Comparison of ENCODE assay signal across 1 cellular context in the genomic region with DNA sequence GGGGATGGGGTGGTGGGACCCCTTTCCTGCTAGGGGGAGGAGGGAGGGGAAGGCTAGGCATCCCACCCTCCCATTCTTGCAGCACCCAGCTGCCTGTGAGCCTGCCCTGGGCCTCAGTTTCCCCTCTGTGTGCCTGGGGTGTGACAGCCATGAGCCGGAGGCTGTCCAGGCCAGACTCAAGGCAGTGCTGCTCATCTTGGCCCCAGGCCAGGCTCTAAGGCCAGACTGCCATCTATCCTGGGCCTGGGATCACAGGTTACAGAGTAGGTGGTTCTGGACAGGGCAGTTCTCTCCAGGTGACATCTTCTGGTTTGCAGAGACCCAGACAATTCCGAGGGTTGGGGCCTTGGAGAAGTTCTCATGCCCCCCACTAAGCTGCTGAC.
A peak's percentile ranks its signal among the peaks of the same experiment; 100 is the strongest.
TF ChIP-seq lines count a peak whose summit lies in the region.

No MANE protein-coding gene starts in this region.

TF ChIP-seq in K562, 482 proteins besides CTCF, POLR2A, EP300 and RAD21 (continues in another document):
- TF ChIP-seq, protein P1, sequence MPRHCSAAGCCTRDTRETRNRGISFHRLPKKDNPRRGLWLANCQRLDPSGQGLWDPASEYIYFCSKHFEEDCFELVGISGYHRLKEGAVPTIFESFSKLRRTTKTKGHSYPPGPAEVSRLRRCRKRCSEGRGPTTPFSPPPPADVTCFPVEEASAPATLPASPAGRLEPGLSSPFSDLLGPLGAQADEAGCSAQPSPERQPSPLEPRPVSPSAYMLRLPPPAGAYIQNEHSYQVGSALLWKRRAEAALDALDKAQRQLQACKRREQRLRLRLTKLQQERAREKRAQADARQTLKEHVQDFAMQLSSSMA (CRISPR knock-in tag; IDR thresholded peaks at IDR 0.05): no peak
- TF ChIP-seq PCBP2 (IDR thresholded peaks at IDR 0.05; ENCODE audit: low read depth, low read length, poor library complexity, severe bottlenecking) (no peak), LCOR (CRISPR knock-in tag; IDR thresholded peaks at IDR 0.05) (no peak), ARNT (IDR thresholded peaks at IDR 0.05) (no peak), ZC3H8 (IDR thresholded peaks at IDR 0.05) (no peak), FOXP1 (CRISPR knock-in tag; IDR thresholded peaks at IDR 0.05) (peak; percentile 37; the same call in 1 of the 2 replicates), BCL6 (CRISPR knock-in tag; IDR thresholded peaks at IDR 0.05) (no peak), SMARCA4 (IDR thresholded peaks at IDR 0.05) (no peak), MTA3 (IDR thresholded peaks at IDR 0.05; ENCODE audit: borderline replicate concordance) (no peak), ZNF324 (CRISPR knock-in tag; IDR thresholded peaks at IDR 0.05) (no peak), NFE2 (IDR thresholded peaks at IDR 0.05; ENCODE audit: low read depth) (no peak), SRF (CRISPR knock-in tag; IDR thresholded peaks at IDR 0.05) (no peak), ILF3 (IDR thresholded peaks at IDR 0.05; ENCODE audit: borderline replicate concordance) (no peak), ERF (CRISPR knock-in tag; IDR thresholded peaks at IDR 0.05) (no peak), TAF15 (IDR thresholded peaks at IDR 0.05; ENCODE audit: low read depth, low read length) (no peak), NCOA6 (IDR thresholded peaks at IDR 0.05) (no peak), ZNF75A (CRISPR knock-in tag; IDR thresholded peaks at IDR 0.05) (no peak), PML (IDR thresholded peaks at IDR 0.05; ENCODE audit: low read length) (no peak), KAT7 (CRISPR knock-in tag; IDR thresholded peaks at IDR 0.05; ENCODE audit: borderline replicate concordance) (0 out of 2 replicates have a peak, but pooled peaks have one; percentile 70), ZNF316 (IDR thresholded peaks at IDR 0.05) (no peak), NELFE (IDR thresholded peaks at IDR 0.05; ENCODE audit: insufficient read depth, insufficient read length) (no peak), MIER1 (IDR thresholded peaks at IDR 0.05; ENCODE audit: low read depth) (no peak)
- TF ChIP-seq, protein P2, sequence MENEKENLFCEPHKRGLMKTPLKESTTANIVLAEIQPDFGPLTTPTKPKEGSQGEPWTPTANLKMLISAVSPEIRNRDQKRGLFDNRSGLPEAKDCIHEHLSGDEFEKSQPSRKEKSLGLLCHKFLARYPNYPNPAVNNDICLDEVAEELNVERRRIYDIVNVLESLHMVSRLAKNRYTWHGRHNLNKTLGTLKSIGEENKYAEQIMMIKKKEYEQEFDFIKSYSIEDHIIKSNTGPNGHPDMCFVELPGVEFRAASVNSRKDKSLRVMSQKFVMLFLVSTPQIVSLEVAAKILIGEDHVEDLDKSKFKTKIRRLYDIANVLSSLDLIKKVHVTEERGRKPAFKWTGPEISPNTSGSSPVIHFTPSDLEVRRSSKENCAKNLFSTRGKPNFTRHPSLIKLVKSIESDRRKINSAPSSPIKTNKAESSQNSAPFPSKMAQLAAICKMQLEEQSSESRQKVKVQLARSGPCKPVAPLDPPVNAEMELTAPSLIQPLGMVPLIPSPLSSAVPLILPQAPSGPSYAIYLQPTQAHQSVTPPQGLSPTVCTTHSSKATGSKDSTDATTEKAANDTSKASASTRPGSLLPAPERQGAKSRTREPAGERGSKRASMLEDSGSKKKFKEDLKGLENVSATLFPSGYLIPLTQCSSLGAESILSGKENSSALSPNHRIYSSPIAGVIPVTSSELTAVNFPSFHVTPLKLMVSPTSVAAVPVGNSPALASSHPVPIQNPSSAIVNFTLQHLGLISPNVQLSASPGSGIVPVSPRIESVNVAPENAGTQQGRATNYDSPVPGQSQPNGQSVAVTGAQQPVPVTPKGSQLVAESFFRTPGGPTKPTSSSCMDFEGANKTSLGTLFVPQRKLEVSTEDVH (IDR thresholded peaks at IDR 0.05; ENCODE audit: low read depth, partially characterized antibody): no peak
- TF ChIP-seq, protein P3, sequence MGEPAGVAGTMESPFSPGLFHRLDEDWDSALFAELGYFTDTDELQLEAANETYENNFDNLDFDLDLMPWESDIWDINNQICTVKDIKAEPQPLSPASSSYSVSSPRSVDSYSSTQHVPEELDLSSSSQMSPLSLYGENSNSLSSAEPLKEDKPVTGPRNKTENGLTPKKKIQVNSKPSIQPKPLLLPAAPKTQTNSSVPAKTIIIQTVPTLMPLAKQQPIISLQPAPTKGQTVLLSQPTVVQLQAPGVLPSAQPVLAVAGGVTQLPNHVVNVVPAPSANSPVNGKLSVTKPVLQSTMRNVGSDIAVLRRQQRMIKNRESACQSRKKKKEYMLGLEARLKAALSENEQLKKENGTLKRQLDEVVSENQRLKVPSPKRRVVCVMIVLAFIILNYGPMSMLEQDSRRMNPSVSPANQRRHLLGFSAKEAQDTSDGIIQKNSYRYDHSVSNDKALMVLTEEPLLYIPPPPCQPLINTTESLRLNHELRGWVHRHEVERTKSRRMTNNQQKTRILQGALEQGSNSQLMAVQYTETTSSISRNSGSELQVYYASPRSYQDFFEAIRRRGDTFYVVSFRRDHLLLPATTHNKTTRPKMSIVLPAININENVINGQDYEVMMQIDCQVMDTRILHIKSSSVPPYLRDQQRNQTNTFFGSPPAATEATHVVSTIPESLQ (CRISPR knock-in tag; IDR thresholded peaks at IDR 0.05): no peak
- TF ChIP-seq, protein P4, sequence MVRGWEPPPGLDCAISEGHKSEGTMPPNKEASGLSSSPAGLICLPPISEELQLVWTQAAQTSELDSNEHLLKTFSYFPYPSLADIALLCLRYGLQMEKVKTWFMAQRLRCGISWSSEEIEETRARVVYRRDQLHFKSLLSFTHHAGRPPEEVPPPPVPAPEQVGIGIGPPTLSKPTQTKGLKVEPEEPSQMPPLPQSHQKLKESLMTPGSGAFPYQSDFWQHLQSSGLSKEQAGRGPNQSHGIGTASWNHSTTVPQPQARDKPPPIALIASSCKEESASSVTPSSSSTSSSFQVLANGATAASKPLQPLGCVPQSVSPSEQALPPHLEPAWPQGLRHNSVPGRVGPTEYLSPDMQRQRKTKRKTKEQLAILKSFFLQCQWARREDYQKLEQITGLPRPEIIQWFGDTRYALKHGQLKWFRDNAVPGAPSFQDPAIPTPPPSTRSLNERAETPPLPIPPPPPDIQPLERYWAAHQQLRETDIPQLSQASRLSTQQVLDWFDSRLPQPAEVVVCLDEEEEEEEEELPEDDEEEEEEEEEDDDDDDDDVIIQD (CRISPR knock-in tag; IDR thresholded peaks at IDR 0.05): no peak
- TF ChIP-seq, protein P5, sequence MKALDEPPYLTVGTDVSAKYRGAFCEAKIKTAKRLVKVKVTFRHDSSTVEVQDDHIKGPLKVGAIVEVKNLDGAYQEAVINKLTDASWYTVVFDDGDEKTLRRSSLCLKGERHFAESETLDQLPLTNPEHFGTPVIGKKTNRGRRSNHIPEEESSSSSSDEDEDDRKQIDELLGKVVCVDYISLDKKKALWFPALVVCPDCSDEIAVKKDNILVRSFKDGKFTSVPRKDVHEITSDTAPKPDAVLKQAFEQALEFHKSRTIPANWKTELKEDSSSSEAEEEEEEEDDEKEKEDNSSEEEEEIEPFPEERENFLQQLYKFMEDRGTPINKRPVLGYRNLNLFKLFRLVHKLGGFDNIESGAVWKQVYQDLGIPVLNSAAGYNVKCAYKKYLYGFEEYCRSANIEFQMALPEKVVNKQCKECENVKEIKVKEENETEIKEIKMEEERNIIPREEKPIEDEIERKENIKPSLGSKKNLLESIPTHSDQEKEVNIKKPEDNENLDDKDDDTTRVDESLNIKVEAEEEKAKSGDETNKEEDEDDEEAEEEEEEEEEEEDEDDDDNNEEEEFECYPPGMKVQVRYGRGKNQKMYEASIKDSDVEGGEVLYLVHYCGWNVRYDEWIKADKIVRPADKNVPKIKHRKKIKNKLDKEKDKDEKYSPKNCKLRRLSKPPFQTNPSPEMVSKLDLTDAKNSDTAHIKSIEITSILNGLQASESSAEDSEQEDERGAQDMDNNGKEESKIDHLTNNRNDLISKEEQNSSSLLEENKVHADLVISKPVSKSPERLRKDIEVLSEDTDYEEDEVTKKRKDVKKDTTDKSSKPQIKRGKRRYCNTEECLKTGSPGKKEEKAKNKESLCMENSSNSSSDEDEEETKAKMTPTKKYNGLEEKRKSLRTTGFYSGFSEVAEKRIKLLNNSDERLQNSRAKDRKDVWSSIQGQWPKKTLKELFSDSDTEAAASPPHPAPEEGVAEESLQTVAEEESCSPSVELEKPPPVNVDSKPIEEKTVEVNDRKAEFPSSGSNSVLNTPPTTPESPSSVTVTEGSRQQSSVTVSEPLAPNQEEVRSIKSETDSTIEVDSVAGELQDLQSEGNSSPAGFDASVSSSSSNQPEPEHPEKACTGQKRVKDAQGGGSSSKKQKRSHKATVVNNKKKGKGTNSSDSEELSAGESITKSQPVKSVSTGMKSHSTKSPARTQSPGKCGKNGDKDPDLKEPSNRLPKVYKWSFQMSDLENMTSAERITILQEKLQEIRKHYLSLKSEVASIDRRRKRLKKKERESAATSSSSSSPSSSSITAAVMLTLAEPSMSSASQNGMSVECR (CRISPR knock-in tag; IDR thresholded peaks at IDR 0.05): no peak
- TF ChIP-seq, protein P6, sequence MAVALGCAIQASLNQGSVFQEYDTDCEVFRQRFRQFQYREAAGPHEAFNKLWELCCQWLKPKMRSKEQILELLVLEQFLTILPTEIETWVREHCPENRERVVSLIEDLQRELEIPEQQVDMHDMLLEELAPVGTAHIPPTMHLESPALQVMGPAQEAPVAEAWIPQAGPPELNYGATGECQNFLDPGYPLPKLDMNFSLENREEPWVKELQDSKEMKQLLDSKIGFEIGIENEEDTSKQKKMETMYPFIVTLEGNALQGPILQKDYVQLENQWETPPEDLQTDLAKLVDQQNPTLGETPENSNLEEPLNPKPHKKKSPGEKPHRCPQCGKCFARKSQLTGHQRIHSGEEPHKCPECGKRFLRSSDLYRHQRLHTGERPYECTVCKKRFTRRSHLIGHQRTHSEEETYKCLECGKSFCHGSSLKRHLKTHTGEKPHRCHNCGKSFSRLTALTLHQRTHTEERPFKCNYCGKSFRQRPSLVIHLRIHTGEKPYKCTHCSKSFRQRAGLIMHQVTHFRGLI (CRISPR knock-in tag; IDR thresholded peaks at IDR 0.05): no peak
- TF ChIP-seq, protein P7, sequence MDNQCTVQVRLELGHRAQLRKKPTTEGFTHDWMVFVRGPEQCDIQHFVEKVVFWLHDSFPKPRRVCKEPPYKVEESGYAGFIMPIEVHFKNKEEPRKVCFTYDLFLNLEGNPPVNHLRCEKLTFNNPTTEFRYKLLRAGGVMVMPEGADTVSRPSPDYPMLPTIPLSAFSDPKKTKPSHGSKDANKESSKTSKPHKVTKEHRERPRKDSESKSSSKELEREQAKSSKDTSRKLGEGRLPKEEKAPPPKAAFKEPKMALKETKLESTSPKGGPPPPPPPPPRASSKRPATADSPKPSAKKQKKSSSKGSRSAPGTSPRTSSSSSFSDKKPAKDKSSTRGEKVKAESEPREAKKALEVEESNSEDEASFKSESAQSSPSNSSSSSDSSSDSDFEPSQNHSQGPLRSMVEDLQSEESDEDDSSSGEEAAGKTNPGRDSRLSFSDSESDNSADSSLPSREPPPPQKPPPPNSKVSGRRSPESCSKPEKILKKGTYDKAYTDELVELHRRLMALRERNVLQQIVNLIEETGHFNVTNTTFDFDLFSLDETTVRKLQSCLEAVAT (IDR thresholded peaks at IDR 0.05): no peak
- TF ChIP-seq, protein P8, sequence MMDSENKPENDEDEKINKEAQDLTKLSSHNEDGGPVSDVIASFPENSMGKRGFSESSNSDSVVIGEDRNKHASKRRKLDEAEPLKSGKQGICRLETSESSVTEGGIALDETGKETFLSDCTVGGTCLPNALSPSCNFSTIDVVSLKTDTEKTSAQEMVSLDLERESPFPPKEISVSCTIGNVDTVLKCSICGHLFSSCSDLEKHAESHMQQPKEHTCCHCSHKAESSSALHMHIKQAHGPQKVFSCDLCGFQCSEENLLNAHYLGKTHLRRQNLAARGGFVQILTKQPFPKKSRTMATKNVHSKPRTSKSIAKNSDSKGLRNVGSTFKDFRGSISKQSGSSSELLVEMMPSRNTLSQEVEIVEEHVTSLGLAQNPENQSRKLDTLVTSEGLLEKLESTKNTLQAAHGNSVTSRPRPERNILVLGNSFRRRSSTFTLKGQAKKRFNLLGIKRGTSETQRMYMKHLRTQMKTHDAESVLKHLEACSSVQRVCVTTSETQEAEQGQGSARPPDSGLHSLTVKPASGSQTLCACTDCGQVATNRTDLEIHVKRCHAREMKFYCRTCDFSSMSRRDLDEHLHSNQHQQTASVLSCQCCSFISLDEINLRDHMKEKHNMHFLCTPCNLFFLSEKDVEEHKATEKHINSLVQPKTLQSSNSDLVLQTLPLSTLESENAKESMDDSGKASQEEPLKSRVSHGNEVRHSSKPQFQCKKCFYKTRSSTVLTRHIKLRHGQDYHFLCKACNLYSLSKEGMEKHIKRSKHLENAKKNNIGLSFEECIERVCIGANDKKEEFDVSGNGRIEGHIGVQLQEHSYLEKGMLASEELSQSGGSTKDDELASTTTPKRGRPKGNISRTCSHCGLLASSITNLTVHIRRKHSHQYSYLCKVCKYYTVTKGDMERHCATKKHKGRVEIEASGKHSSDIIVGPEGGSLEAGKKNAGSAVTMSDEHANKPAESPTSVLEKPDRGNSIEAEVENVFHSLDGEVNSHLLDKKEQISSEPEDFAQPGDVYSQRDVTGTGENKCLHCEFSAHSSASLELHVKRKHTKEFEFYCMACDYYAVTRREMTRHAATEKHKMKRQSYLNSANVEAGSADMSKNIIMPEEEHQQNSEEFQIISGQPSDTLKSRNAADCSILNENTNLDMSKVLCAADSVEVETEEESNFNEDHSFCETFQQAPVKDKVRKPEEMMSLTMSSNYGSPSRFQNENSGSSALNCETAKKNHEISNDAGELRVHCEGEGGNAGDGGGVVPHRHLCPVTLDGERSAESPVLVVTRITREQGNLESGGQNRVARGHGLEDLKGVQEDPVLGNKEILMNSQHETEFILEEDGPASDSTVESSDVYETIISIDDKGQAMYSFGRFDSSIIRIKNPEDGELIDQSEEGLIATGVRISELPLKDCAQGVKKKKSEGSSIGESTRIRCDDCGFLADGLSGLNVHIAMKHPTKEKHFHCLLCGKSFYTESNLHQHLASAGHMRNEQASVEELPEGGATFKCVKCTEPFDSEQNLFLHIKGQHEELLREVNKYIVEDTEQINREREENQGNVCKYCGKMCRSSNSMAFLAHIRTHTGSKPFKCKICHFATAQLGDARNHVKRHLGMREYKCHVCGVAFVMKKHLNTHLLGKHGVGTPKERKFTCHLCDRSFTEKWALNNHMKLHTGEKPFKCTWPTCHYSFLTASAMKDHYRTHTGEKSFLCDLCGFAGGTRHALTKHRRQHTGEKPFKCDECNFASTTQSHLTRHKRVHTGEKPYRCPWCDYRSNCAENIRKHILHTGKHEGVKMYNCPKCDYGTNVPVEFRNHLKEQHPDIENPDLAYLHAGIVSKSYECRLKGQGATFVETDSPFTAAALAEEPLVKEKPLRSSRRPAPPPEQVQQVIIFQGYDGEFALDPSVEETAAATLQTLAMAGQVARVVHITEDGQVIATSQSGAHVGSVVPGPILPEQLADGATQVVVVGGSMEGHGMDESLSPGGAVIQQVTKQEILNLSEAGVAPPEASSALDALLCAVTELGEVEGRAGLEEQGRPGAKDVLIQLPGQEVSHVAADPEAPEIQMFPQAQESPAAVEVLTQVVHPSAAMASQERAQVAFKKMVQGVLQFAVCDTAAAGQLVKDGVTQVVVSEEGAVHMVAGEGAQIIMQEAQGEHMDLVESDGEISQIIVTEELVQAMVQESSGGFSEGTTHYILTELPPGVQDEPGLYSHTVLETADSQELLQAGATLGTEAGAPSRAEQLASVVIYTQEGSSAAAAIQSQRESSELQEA (IDR thresholded peaks at IDR 0.05; ENCODE audit: low read depth): no peak
- TF ChIP-seq, protein P9, sequence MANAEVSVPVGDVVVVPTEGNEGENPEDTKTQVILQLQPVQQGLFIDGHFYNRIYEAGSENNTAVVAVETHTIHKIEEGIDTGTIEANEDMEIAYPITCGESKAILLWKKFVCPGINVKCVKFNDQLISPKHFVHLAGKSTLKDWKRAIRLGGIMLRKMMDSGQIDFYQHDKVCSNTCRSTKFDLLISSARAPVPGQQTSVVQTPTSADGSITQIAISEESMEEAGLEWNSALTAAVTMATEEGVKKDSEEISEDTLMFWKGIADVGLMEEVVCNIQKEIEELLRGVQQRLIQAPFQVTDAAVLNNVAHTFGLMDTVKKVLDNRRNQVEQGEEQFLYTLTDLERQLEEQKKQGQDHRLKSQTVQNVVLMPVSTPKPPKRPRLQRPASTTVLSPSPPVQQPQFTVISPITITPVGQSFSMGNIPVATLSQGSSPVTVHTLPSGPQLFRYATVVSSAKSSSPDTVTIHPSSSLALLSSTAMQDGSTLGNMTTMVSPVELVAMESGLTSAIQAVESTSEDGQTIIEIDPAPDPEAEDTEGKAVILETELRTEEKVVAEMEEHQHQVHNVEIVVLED (CRISPR knock-in tag; IDR thresholded peaks at IDR 0.05): peak; percentile 9; the same call in 1 of the 2 replicates
